In the genomic region with DNA sequence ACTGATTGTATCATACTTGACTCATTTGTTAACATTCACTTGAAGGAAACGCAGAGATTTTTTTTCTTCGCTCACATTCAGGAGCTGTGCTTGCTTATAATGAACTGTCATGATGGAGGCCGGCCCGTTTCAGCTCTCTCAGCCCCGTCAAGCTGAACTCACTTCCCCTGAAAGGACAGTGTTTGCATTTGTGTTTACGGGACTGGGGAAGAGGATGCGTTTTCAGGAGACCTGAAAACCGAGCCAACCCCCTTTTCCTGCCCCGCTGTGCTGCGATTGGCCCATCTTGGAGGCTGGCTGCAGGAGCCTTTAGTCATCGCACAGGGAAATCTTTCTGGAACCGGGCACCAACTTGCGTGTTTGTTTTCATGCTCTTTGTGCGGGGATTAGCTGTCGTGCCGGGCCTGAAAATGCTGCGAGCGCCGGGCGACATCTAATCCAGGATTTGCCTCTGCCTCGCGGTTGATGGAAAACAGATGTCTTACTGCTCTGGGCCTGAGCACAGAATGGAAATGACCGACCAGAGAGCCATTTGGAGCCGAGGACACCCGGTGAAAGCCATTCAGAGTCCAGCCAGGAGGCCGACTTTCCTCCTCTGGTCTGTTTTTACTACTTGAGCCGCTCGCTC, we compare ENCODE assay signal across 8 cellular contexts. TPM values are rescaled to one million over a fixed set of nuclear protein-coding genes. Genes with fewer than 3 reads are reported as not detected.
DNase-seq lines count a peak whose midpoint lies in the region; ATAC-seq and TF ChIP-seq lines count a peak whose summit lies in the region.

No MANE protein-coding gene starts in this region.

- H3K9me3 Mint-ChIP-seq in activated naive CD4-positive, alpha-beta T cell treated with anti-CD3 and anti-CD28 coated beads, Interleukin-2, amount 10 ng/mL, durations not matched to agents 7 days and 5 days: peaks cover 8% of the 10 kb centered on the region
- no peaks in the 10 kb centered on the region for H3K9me3 Mint-ChIP-seq in natural killer cell treated with Interleukin-12 subunit alpha and Interleukin-12 subunit beta and Interleukin-15 and Interleukin-18, amount 100 ng/mL, for 72 hours

- peaks cover 9% of the 10 kb centered on the region for H3K36me3 Mint-ChIP-seq in activated naive CD4-positive, alpha-beta T cell treated with anti-CD3 and anti-CD28 coated beads, Interleukin-2, amount 10 ng/mL, durations not matched to agents 7 days and 5 days
- H3K36me3 Mint-ChIP-seq in natural killer cell treated with Interleukin-12 subunit alpha and Interleukin-12 subunit beta and Interleukin-15 and Interleukin-18, amount 100 ng/mL, for 72 hours: peaks cover 12% of the 10 kb centered on the region

- H3K4me3 Mint-ChIP-seq in activated naive CD4-positive, alpha-beta T cell treated with anti-CD3 and anti-CD28 coated beads, Interleukin-2, amount 10 ng/mL, durations not matched to agents 7 days and 5 days: peak overlapping the region; percentile 76
- peak overlapping the region; percentile 70 for H3K4me3 Mint-ChIP-seq in natural killer cell treated with Interleukin-12 subunit alpha and Interleukin-12 subunit beta and Interleukin-15 and Interleukin-18, amount 100 ng/mL, for 72 hours

- peaks cover 41% of the 10 kb centered on the region for H3K4me1 Mint-ChIP-seq in activated naive CD4-positive, alpha-beta T cell treated with anti-CD3 and anti-CD28 coated beads, Interleukin-2, amount 10 ng/mL, durations not matched to agents 7 days and 5 days
- peaks cover 4 to 9% of the 10 kb centered on the region in 2 donors for H3K4me1 Mint-ChIP-seq in natural killer cell treated with Interleukin-12 subunit alpha and Interleukin-12 subunit beta and Interleukin-15 and Interleukin-18, amount 100 ng/mL, for 72 hours (ENCODE audit: low read depth in 2 of 2)

- peak overlapping the region; percentile 54 for H3K27ac Mint-ChIP-seq in activated naive CD4-positive, alpha-beta T cell treated with anti-CD3 and anti-CD28 coated beads, Interleukin-2, amount 10 ng/mL, durations not matched to agents 7 days and 5 days
- no peak overlapping the region for H3K27ac Mint-ChIP-seq in natural killer cell treated with Interleukin-12 subunit alpha and Interleukin-12 subunit beta and Interleukin-15 and Interleukin-18, amount 100 ng/mL, for 72 hours

- TF ChIP-seq CTCF in HFF-Myc (IDR thresholded peaks at IDR 0.05; ENCODE audit: low read depth, low read length, missing control alignments): no peak
- TF ChIP-seq CTCF in uterus (IDR thresholded peaks at IDR 0.05): no peak

- no peaks in the 10 kb centered on the region for H3K27me3 ChIP-seq in uterus

- ATAC-seq in natural killer cell treated with Interleukin-12 subunit alpha and Interleukin-12 subunit beta and Interleukin-15 and Interleukin-18, amount 100 ng/mL, for 72 hours: no peak

- CTCF ChIA-PET in activated naive CD4-positive, alpha-beta T cell treated with anti-CD3 and anti-CD28 coated beads, Interleukin-2, amount 10 ng/mL, durations not matched to agents 7 days and 5 days (lab: Charles Lee): no interaction called here

- no peaks in the 10 kb centered on the region for H3K36me3 ChIP-seq in uterus

- TF ChIP-seq POLR2A in uterus (IDR thresholded peaks at IDR 0.05): peak in 1 of 2 donors; percentile 35

- H3K4me3 ChIP-seq in HFF-Myc (replicated peaks; ENCODE audit: low read depth, low read length): peak overlapping the region; percentile 64
- H3K4me3 ChIP-seq in uterus: peak overlapping the region; percentile 68

- H3K27ac ChIP-seq in uterus: peak overlapping the region; percentile 94

- peak; percentile 18 for DNase-seq in DMS79 treated with DMSO at 0.1 percent for 48 hours (lab: John Stamatoyannopoulos, UW)
- DNase-seq in DMS79 (lab: John Stamatoyannopoulos, UW): no peak
- peak; percentile 63 for DNase-seq in HFF-Myc (ENCODE audit: extremely low read depth, low read depth)
- DNase-seq in NCI-H2227 treated with DMSO at 0.1 percent for 48 hours (lab: John Stamatoyannopoulos, UW): peak; percentile 34
- peak; percentile 37 for DNase-seq in activated naive CD4-positive, alpha-beta T cell treated with anti-CD3 and anti-CD28 coated beads, Interleukin-2, amount 10 ng/mL, durations not matched to agents 7 days and 5 days
- peak; percentile 73 for DNase-seq in foreskin melanocyte
- DNase-seq in natural killer cell treated with Interleukin-12 subunit alpha and Interleukin-12 subunit beta and Interleukin-15 and Interleukin-18, amount 100 ng/mL, for 72 hours (ENCODE audit: low spot score): no peak
- peak; percentile 73 to 74 for DNase-seq in uterus

- peaks cover 55% of the 10 kb centered on the region for H3K27me3 Mint-ChIP-seq in activated naive CD4-positive, alpha-beta T cell treated with anti-CD3 and anti-CD28 coated beads, Interleukin-2, amount 10 ng/mL, durations not matched to agents 7 days and 5 days
- H3K27me3 Mint-ChIP-seq in natural killer cell treated with Interleukin-12 subunit alpha and Interleukin-12 subunit beta and Interleukin-15 and Interleukin-18, amount 100 ng/mL, for 72 hours: peaks cover 35 to 65% of the 10 kb centered on the region in 2 donors

- H3K9me3 ChIP-seq in uterus: no peaks in the 10 kb centered on the region

- intact Hi-C loops in uterus (cut with DNase I; ENCODE audit: low total_unique reads): no loop called here

- peaks cover 0 to 11% of the 10 kb centered on the region in 2 donors for H3K4me1 ChIP-seq in uterus

RNA-seq across cellular contexts. Expression of a gene that starts 18.0 kb away (rescaled TPM):
- total RNA-seq in natural killer cell treated with Interleukin-12 subunit alpha and Interleukin-12 subunit beta and Interleukin-15 and Interleukin-18, amount 100 ng/mL, for 72 hours: not detected
- total RNA-seq in uterus: 100 to 1,000 TPM in 1 of 4 donors, 10 to 100 TPM in 3; 25.9 to 121 (median 45.6) TPM

Comparison
In these comparisons a context has a peak if more than half of its experiments do, and no peak if none do; other contexts are left out.
1. DNase-seq: peak in DMS79 treated with DMSO at 0.1 percent for 48 hours (single experiment), HFF-Myc (single experiment), NCI-H2227 treated with DMSO at 0.1 percent for 48 hours (single experiment), activated naive CD4-positive, alpha-beta T cell treated with anti-CD3 and anti-CD28 coated beads, Interleukin-2, amount 10 ng/mL, durations not matched to agents 7 days and 5 days (single experiment), foreskin melanocyte (single experiment) and uterus (2 of 2); none in DMS79 (single experiment) and natural killer cell treated with Interleukin-12 subunit alpha and Interleukin-12 subunit beta and Interleukin-15 and Interleukin-18, amount 100 ng/mL, for 72 hours (single experiment).
2. RNA of a gene that starts 18.0 kb away (total RNA-seq): 25.9 to 121 TPM in uterus; not detected in natural killer cell treated with Interleukin-12 subunit alpha and Interleukin-12 subunit beta and Interleukin-15 and Interleukin-18, amount 100 ng/mL, for 72 hours; every median in the first group is over 10 times any median in the second.